ENCODE assay signal across 8 cellular contexts in genomic region chr12:124480469-124481256, GRCh38.
DNase-seq lines count a peak whose midpoint lies in the region; ATAC-seq and TF ChIP-seq lines count a peak whose summit lies in the region.

No MANE protein-coding gene starts in this region.

- no peak overlapping the region for H3K4me3 ChIP-seq in CD8-positive, alpha-beta T cell (ENCODE audit: low read depth, low read length)

- peaks cover 67% of the 10 kb centered on the region for H3K36me3 Mint-ChIP-seq in CD8-positive, alpha-beta T cell
- H3K36me3 Mint-ChIP-seq in natural killer cell treated with Interleukin-12 subunit alpha and Interleukin-12 subunit beta and Interleukin-15 and Interleukin-18, amount 100 ng/mL, for 72 hours = peaks cover 23% of the 10 kb centered on the region

- H3K4me3 Mint-ChIP-seq in CD8-positive, alpha-beta T cell = no peak overlapping the region
- H3K4me3 Mint-ChIP-seq in natural killer cell treated with Interleukin-12 subunit alpha and Interleukin-12 subunit beta and Interleukin-15 and Interleukin-18, amount 100 ng/mL, for 72 hours = no peak overlapping the region

- peak; percentile 57 for ATAC-seq in CD8-positive, alpha-beta T cell
- peak; percentile 60 for ATAC-seq in GM19328 (IDR thresholded peaks at IDR 0.05; ENCODE audit: unreplicated experiment)
- peak; percentile 68 for ATAC-seq in HG03135 (IDR thresholded peaks at IDR 0.05; ENCODE audit: unreplicated experiment)
- peak; percentile 87 to 93 for ATAC-seq in natural killer cell treated with Interleukin-12 subunit alpha and Interleukin-12 subunit beta and Interleukin-15 and Interleukin-18, amount 100 ng/mL, for 72 hours

- POLR2A ChIA-PET in CD8-positive, alpha-beta T cell (lab: Charles Lee) = interaction anchor here (0.6 kb wide), 1 partner anchor 121 kb away, joined by 3 read pairs; no protein-coding TSS in a partner anchor
- POLR2A ChIA-PET in RWPE1 (lab: Yijun Ruan, JAX; ENCODE audit: low non-redundant PET) = interaction anchor here (0.6 kb wide), 1 partner anchor 1471 kb away, joined by 3 read pairs; no protein-coding TSS in a partner anchor

- no peaks in the 10 kb centered on the region for H3K27me3 ChIP-seq in CD8-positive, alpha-beta T cell (ENCODE audit: insufficient read depth, low read length)

- H3K9me3 Mint-ChIP-seq in CD8-positive, alpha-beta T cell = no peaks in the 10 kb centered on the region
- H3K9me3 Mint-ChIP-seq in natural killer cell treated with Interleukin-12 subunit alpha and Interleukin-12 subunit beta and Interleukin-15 and Interleukin-18, amount 100 ng/mL, for 72 hours = no peaks in the 10 kb centered on the region

- no peaks in the 10 kb centered on the region for H3K27me3 Mint-ChIP-seq in CD8-positive, alpha-beta T cell (ENCODE audit: low read depth)
- peaks cover 0 to 4% of the 10 kb centered on the region in 2 donors for H3K27me3 Mint-ChIP-seq in natural killer cell treated with Interleukin-12 subunit alpha and Interleukin-12 subunit beta and Interleukin-15 and Interleukin-18, amount 100 ng/mL, for 72 hours

- intact Hi-C loops in CD8-positive, alpha-beta T cell (cut with DNase I, micrococcal nuclease) = no loop called here

- H3K4me1 ChIP-seq in CD8-positive, alpha-beta T cell (ENCODE audit: insufficient read depth, low read length) = peaks cover 4% of the 10 kb centered on the region

- DNase-seq in CD8-positive, alpha-beta T cell = peak in 1 of 7 experiments; percentile 29
- DNase-seq in RWPE1 (ENCODE audit: low spot score) (peak; percentile 62), dedifferentiated amniotic fluid mesenchymal stem cell (ENCODE audit: extremely low spot score) (peak; percentile 48), NOMO-1 treated with dmso at 0.1 percent for 144 hours (lab: John Stamatoyannopoulos, UW; ENCODE audit: unreplicated experiment) (no peak), NCI-H1092 (lab: John Stamatoyannopoulos, UW) (no peak)
- DNase-seq in natural killer cell treated with Interleukin-12 subunit alpha and Interleukin-12 subunit beta and Interleukin-15 and Interleukin-18, amount 100 ng/mL, for 72 hours (ENCODE audit: low spot score) = peak; percentile 87

- peaks cover 34% of the 10 kb centered on the region for H3K4me1 Mint-ChIP-seq in CD8-positive, alpha-beta T cell (ENCODE audit: low read depth)
- peaks cover 29 to 35% of the 10 kb centered on the region in 2 donors for H3K4me1 Mint-ChIP-seq in natural killer cell treated with Interleukin-12 subunit alpha and Interleukin-12 subunit beta and Interleukin-15 and Interleukin-18, amount 100 ng/mL, for 72 hours (ENCODE audit: low read depth in 2 of 2)

- H3K36me3 ChIP-seq in CD8-positive, alpha-beta T cell (ENCODE audit: insufficient read depth, low read length) = peaks cover 10% of the 10 kb centered on the region

- H3K27ac Mint-ChIP-seq in CD8-positive, alpha-beta T cell = no peak overlapping the region
- H3K27ac Mint-ChIP-seq in natural killer cell treated with Interleukin-12 subunit alpha and Interleukin-12 subunit beta and Interleukin-15 and Interleukin-18, amount 100 ng/mL, for 72 hours = peak overlapping the region in 1 of 2 donors; percentile 35

- CTCF ChIA-PET in CD8-positive, alpha-beta T cell (lab: Charles Lee) = no interaction called here
- CTCF ChIA-PET in RWPE1 (lab: Yijun Ruan, JAX) = interaction anchor here (0.7 kb wide), 1 partner anchor 87 kb away, joined by 5 read pairs; no protein-coding TSS in a partner anchor

- H3K9me3 ChIP-seq in CD8-positive, alpha-beta T cell (ENCODE audit: low read length) = no peaks in the 10 kb centered on the region

- TF ChIP-seq CTCF in CD8-positive, alpha-beta T cell (IDR thresholded peaks at IDR 0.05) = no peak
- TF ChIP-seq CTCF in RWPE1 (conservative IDR thresholded peaks at IDR 0.05; ENCODE audit: low read depth) = no peak; the same call in 1 of the 2 replicates

- H3K27ac ChIP-seq in CD8-positive, alpha-beta T cell (ENCODE audit: low read depth, low read length) = no peak overlapping the region
- peak overlapping the region; percentile 76 for H3K27ac ChIP-seq in RWPE1

Comparison
In these comparisons a context has a peak if more than half of its experiments do, and no peak if none do; other contexts are left out.
1. DNase-seq: peak in RWPE1 (single experiment), dedifferentiated amniotic fluid mesenchymal stem cell (single experiment) and natural killer cell treated with Interleukin-12 subunit alpha and Interleukin-12 subunit beta and Interleukin-15 and Interleukin-18, amount 100 ng/mL, for 72 hours (single experiment); none in NOMO-1 treated with dmso at 0.1 percent for 144 hours (single experiment) and NCI-H1092 (single experiment).
2. Peak in every context shown above with its lines, with median percentiles within 50 percentile points of each other: ATAC-seq.